1 cellular context compared by ENCODE assay signal in genomic region chr20:8756410-8756809, GRCh38.
TF ChIP-seq lines count a peak whose summit lies in the region.

No MANE protein-coding gene starts in this region.

TF ChIP-seq in HepG2, 621 proteins besides CTCF, POLR2A, EP300 and RAD21 (continued from another document):
- TF ChIP-seq TFE3 (CRISPR knock-in tag; IDR thresholded peaks at IDR 0.05) (no peak), RBAK (CRISPR knock-in tag; IDR thresholded peaks at IDR 0.05) (no peak), SIX4 (CRISPR knock-in tag; IDR thresholded peaks at IDR 0.05) (no peak), MXD3 (CRISPR knock-in tag; IDR thresholded peaks at IDR 0.05) (no peak), ATF3 (CRISPR knock-in tag; IDR thresholded peaks at IDR 0.05) (peak; percentile 61; the same call in 1 of the 2 replicates), YY1 (IDR thresholded peaks at IDR 0.05; ENCODE audit: insufficient read depth, insufficient replicate concordance, low read depth, low read length) (no peak), MAF1 (CRISPR knock-in tag; IDR thresholded peaks at IDR 0.05; ENCODE audit: borderline replicate concordance) (no peak), ZNF607 (CRISPR knock-in tag; IDR thresholded peaks at IDR 0.05; ENCODE audit: borderline replicate concordance) (no peak), ZSCAN25 (CRISPR knock-in tag; IDR thresholded peaks at IDR 0.05) (no peak), HOMEZ (CRISPR knock-in tag; IDR thresholded peaks at IDR 0.05; ENCODE audit: low read depth) (no peak), FOSL2 (CRISPR knock-in tag; IDR thresholded peaks at IDR 0.05) (peak; percentile 91), ZBTB37 (CRISPR knock-in tag; IDR thresholded peaks at IDR 0.05) (no peak), IRX3 (CRISPR knock-in tag; IDR thresholded peaks at IDR 0.05; ENCODE audit: borderline replicate concordance, low read depth) (no peak)
